Comparison of ENCODE assay signal across 8 cellular contexts in genomic region chr12:14769837-14770494, GRCh38. TPM values are rescaled to one million over a fixed set of nuclear protein-coding genes. Genes with fewer than 3 reads are reported as not detected.
DNase-seq lines count a peak whose midpoint lies in the region; ATAC-seq and TF ChIP-seq lines count a peak whose summit lies in the region.

No MANE protein-coding gene starts in this region.

- intact Hi-C loops in left cardiac atrium (cut with DNase I): no loop called here

- peaks cover 11 to 12% of the 10 kb centered on the region in 2 experiments; a peak in 3 of 4 replicates for H3K4me1 ChIP-seq in SK-N-SH (ENCODE audit: control insufficient read depth in 1 of 2, insufficient read depth in 2 of 2, low read depth in 1 of 2, low read length in 1 of 2)

- peaks cover 19% of the 10 kb centered on the region for H3K9me3 Mint-ChIP-seq in progenitor cell of endocrine pancreas (ENCODE audit: low read depth)

- no peaks in the 10 kb centered on the region for H3K9me2 ChIP-seq in SK-N-SH

- H2AFZ ChIP-seq in SK-N-SH (ENCODE audit: low read depth): peak overlapping the region; percentile 77; the same call in 1 of the 2 replicates

- H3F3A ChIP-seq in SK-N-SH (replicated peaks; ENCODE audit: insufficient read depth): peaks cover 21% of the 10 kb centered on the region

- CTCF ChIA-PET in SK-N-SH (lab: Yijun Ruan, JAX): interaction anchor here (0.6 to 2.6 kb wide), 27 partner anchors 9 to 820 kb away, joined by 3 to 18 read pairs (median 4); partner anchors contain the start of genes C12orf60, RERG and WBP11

- DNase-seq in HCEC 1CT (peak; percentile 72), MG63 (peak; percentile 73), SK-N-SH (peak; percentile 83), left cardiac atrium (peak; percentile 85), progenitor cell of endocrine pancreas (ENCODE audit: low spot score, unreplicated experiment) (peak; percentile 93), ureter (ENCODE audit: low spot score) (peak; percentile 88)
- peak; percentile 75 for DNase-seq in activated naive CD8-positive, alpha-beta T cell treated with anti-CD3 and anti-CD28 coated beads, Interleukin-2, amount 50 U/mL, for 16 hours (ENCODE audit: low read depth, low spot score)

- peaks cover 23% of the 10 kb centered on the region for H3K4me1 Mint-ChIP-seq in progenitor cell of endocrine pancreas (ENCODE audit: low read depth)

- peaks cover 67% of the 10 kb centered on the region for H3K79me2 ChIP-seq in SK-N-SH (ENCODE audit: insufficient read depth)

- H3K9ac ChIP-seq in SK-N-SH: peak overlapping the region; percentile 92

- peaks cover 29% of the 10 kb centered on the region for H3K36me3 Mint-ChIP-seq in progenitor cell of endocrine pancreas (ENCODE audit: insufficient read depth)

- H3K4me3 ChIP-seq in GM08714 (ENCODE audit: low read length): peak overlapping the region; percentile 87
- peak overlapping the region; percentile 80 for H3K4me3 ChIP-seq in MG63
- peak overlapping the region; percentile 73 to 93 for H3K4me3 ChIP-seq in SK-N-SH (ENCODE audit: low read depth in 2 of 2, low read length in 1 of 2)

- H3K4me3 Mint-ChIP-seq in progenitor cell of endocrine pancreas (ENCODE audit: low read depth): peak overlapping the region; percentile 96

- H4K20me1 ChIP-seq in SK-N-SH (ENCODE audit: insufficient read depth): peaks cover 23% of the 10 kb centered on the region; the same call in 1 of the 2 replicates

- no peaks in the 10 kb centered on the region for H3K36me3 ChIP-seq in MG63
- peaks cover 5 to 33% of the 10 kb centered on the region in 2 experiments for H3K36me3 ChIP-seq in SK-N-SH (replicated peaks in 1 of 2; ENCODE audit: control insufficient read depth in 1 of 2, insufficient read depth in 2 of 2, low read length in 1 of 2)

- TF ChIP-seq EP300 in SK-N-SH (IDR thresholded peaks at IDR 0.05; ENCODE audit: borderline replicate concordance in 1 of 2, low read depth in 1 of 2, low read length in 1 of 2): no peak

- POLR2A ChIA-PET in SK-N-SH (lab: Yijun Ruan, JAX): interaction anchor here (2.9 kb wide), 1 partner anchor 34 kb away, joined by 30 read pairs; the partner anchor contains the start of genes C12orf60 and WBP11

- peak overlapping the region; percentile 91 for H3K4me2 ChIP-seq in SK-N-SH

- H3K27me3 ChIP-seq in MG63 (no peaks in the 10 kb centered on the region), SK-N-SH (ENCODE audit: insufficient read depth) (no peaks in the 10 kb centered on the region)

- under 1% methylated on average over 22 of the region's 45 CpGs for WGBS in SK-N-SH (ENCODE audit: low lambda C conversion rate)

- H3K27ac Mint-ChIP-seq in progenitor cell of endocrine pancreas: peak overlapping the region; percentile 98

- peak; percentile 52 to 64 for ATAC-seq in left cardiac atrium

- H3K27ac ChIP-seq in SK-N-SH (ENCODE audit: low read depth in 2 of 2, low read length in 1 of 2): peak overlapping the region; percentile 81 to 96

- TF ChIP-seq CTCF in SK-N-SH (IDR thresholded peaks at IDR 0.05) (peak; percentile 74), progenitor cell of endocrine pancreas (IDR thresholded peaks at IDR 0.05; ENCODE audit: unreplicated experiment) (peak; percentile 78)

- no peaks in the 10 kb centered on the region for H3K9me3 ChIP-seq in MG63
- H3K9me3 ChIP-seq in SK-N-SH: no peaks in the 10 kb centered on the region

- no peaks in the 10 kb centered on the region for H3K27me3 Mint-ChIP-seq in progenitor cell of endocrine pancreas

- no peak for TF ChIP-seq RAD21 in SK-N-SH (IDR thresholded peaks at IDR 0.05; ENCODE audit: low read length)

TF ChIP-seq in SK-N-SH, 30 proteins besides CTCF, POLR2A, EP300 and RAD21 (continues in another document):
- TF ChIP-seq YY1 (IDR thresholded peaks at IDR 0.05; ENCODE audit: low read depth): no peak
- TF ChIP-seq IRF3 (IDR thresholded peaks at IDR 0.05; ENCODE audit: low read depth, low read length): no peak
- TF ChIP-seq GABPA (IDR thresholded peaks at IDR 0.05; ENCODE audit: low read depth): no peak
- TF ChIP-seq RCOR1 (IDR thresholded peaks at IDR 0.05; ENCODE audit: low read length): no peak
- TF ChIP-seq USF2 (IDR thresholded peaks at IDR 0.05; ENCODE audit: borderline replicate concordance, low read depth, low read length): no peak
- TF ChIP-seq TCF12 (IDR thresholded peaks at IDR 0.05): no peak
- 0 out of 2 replicates have a peak, but pooled peaks have one; percentile 2 for TF ChIP-seq FOSL2 (IDR thresholded peaks at IDR 0.05; ENCODE audit: borderline replicate concordance, low read depth)
- no peak for TF ChIP-seq MEF2A (IDR thresholded peaks at IDR 0.05; ENCODE audit: borderline replicate concordance, low read depth)
- no peak for TF ChIP-seq USF1 (IDR thresholded peaks at IDR 0.05; ENCODE audit: borderline replicate concordance, low read depth)
- TF ChIP-seq TAF1 (IDR thresholded peaks at IDR 0.05; ENCODE audit: borderline replicate concordance, low read depth, low read length): no peak
- peak; percentile 38; the same call in 1 of the 2 replicates for TF ChIP-seq GATA2 (CRISPR knock-in tag; IDR thresholded peaks at IDR 0.05)
- peak; percentile 16; the same call in 1 of the 2 replicates for TF ChIP-seq POLR2AphosphoS5 (IDR thresholded peaks at IDR 0.05; ENCODE audit: low read depth, low read length)
- TF ChIP-seq ELF1 (IDR thresholded peaks at IDR 0.05): no peak
- peak; percentile 40; the same call in 1 of the 2 replicates for TF ChIP-seq ZBTB33 (IDR thresholded peaks at IDR 0.05; ENCODE audit: borderline replicate concordance, low read depth)
- TF ChIP-seq SMC3 (IDR thresholded peaks at IDR 0.05; ENCODE audit: low read depth, low read length): peak; percentile 36; the same call in 1 of the 2 replicates
- TF ChIP-seq RXRA (IDR thresholded peaks at IDR 0.05; ENCODE audit: borderline replicate concordance, low read depth): no peak
- TF ChIP-seq MXI1 (IDR thresholded peaks at IDR 0.05; ENCODE audit: low read depth, low read length): peak; percentile 64
- peak; percentile 12; the same call in 1 of the 2 replicates for TF ChIP-seq NFIC (IDR thresholded peaks at IDR 0.05; ENCODE audit: borderline replicate concordance)

RNA-seq across cellular contexts. Expression of gene WBP11, which starts 33.3 kb away (rescaled TPM):
- total RNA-seq in MG63 (2014; rRNA removed; shearing (Covaris generic); ENCODE audit: low replicate concordance): 9.0 and 12.8 TPM in 2 replicates
- 14.7 and 18.7 TPM in 2 replicates for polyA plus RNA-seq in SK-N-SH (2012; rRNA removed)
- polyA plus RNA-seq in SK-N-SH (2012; cell fraction: cytosol; rRNA removed): 19.0 and 19.9 TPM in 2 replicates
- polyA plus RNA-seq in SK-N-SH (2012; cell fraction: nucleus; rRNA removed): 8.6 and 18.0 TPM in 2 replicates
- total RNA-seq in left cardiac atrium (10 to 100 TPM; 41.0 to 56.0 TPM), progenitor cell of endocrine pancreas (112 and 117 TPM in 2 replicates), ureter (54.0 TPM)

RNA-seq across cellular contexts. Expression of gene C12orf60, which starts 33.5 kb away (rescaled TPM):
- 0.42 and 2.2 TPM in 2 replicates for total RNA-seq in MG63 (2014; rRNA removed; shearing (Covaris generic); ENCODE audit: low replicate concordance)
- 0.87 and 1.0 TPM in 2 replicates for polyA plus RNA-seq in SK-N-SH (2012; rRNA removed)
- 1.1 and 1.5 TPM in 2 replicates for polyA plus RNA-seq in SK-N-SH (2012; cell fraction: cytosol; rRNA removed)
- polyA plus RNA-seq in SK-N-SH (2012; cell fraction: nucleus; rRNA removed): 1.7 and 1.9 TPM in 2 replicates
- total RNA-seq in left cardiac atrium (1 to 10 TPM in 1 of 2 donors, under 1 TPM in 1; 0.94 to 1.1 TPM), progenitor cell of endocrine pancreas (2.7 and 3.5 TPM in 2 replicates), ureter (0.99 TPM)

RNA-seq across cellular contexts. Expression of gene SMCO3, which starts 44.0 kb away (rescaled TPM):
- not detected in 2 replicates for total RNA-seq in MG63 (2014; rRNA removed; shearing (Covaris generic); ENCODE audit: low replicate concordance)
- 0.03 and 0.18 TPM in 2 replicates for polyA plus RNA-seq in SK-N-SH (2012; rRNA removed)
- polyA plus RNA-seq in SK-N-SH (2012; cell fraction: cytosol; rRNA removed): 0.14 and 0.18 TPM in 2 replicates
- 0.08 and 0.14 TPM in 2 replicates for polyA plus RNA-seq in SK-N-SH (2012; cell fraction: nucleus; rRNA removed)
- total RNA-seq in left cardiac atrium: under 1 TPM; 0.29 to 0.44 TPM
- not detected in 2 replicates for total RNA-seq in progenitor cell of endocrine pancreas
- total RNA-seq in ureter: not detected

Comparison
In these comparisons a context has a peak if more than half of its experiments do, and no peak if none do; other contexts are left out.
1. Peak in every context shown above with its lines: DNase-seq, ATAC-seq, H3K4me3 ChIP-seq and H3K27ac ChIP-seq.